In the genomic region with DNA sequence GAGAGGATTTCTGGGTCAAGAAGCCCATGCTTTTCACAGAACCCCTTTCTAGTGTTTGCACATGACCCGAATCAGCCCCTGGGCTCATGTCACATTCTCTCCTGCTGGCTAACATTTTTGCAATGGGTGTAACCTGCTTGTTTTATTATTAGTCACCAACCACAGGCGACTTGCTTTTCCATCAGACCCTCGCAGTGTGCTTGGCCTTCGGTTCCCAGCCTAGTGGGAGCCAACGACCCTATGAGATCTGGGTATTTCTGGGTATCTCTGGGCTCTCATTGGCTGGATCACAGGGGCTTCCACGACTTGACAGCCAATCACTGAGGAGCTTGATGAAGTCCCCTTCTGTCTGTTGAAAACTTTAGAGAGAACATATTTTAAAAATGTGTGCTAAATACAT, we compare ENCODE assay signal across 11 cellular contexts. TPM values are rescaled to one million over a fixed set of nuclear protein-coding genes. Genes with fewer than 3 reads are reported as not detected.
A peak's percentile ranks its signal among the peaks of the same experiment; 100 is the strongest.
DNase-seq lines count a peak whose midpoint lies in the region; ATAC-seq and TF ChIP-seq lines count a peak whose summit lies in the region.
"Had no signal": no experiment of that assay in that cellular context is flagged by ENCODE, and none has a peak within 500 bp of the region (broad histone marks: within the 10 kb centered on the region; RNA-seq: fewer than 3 reads in every experiment).

No MANE protein-coding gene starts in this region.

- TF ChIP-seq POLR2A in gastroesophageal sphincter (IDR thresholded peaks at IDR 0.05) (no peak), suprapubic skin (IDR thresholded peaks at IDR 0.05) (no peak)

- H3K4me1 Mint-ChIP-seq in CD8-positive, alpha-beta memory T cell: peaks cover 0 to 10% (median 4%) of the 10 kb centered on the region in 3 donors

- peaks cover 0 to 7% (median 0%) of the 10 kb centered on the region in 3 donors for H3K36me3 Mint-ChIP-seq in CD8-positive, alpha-beta memory T cell

- no peak overlapping the region for H3K4me3 ChIP-seq in HFF-Myc (replicated peaks; ENCODE audit: low read depth, low read length)
- no peak overlapping the region for H3K4me3 ChIP-seq in gastroesophageal sphincter
- no peak overlapping the region for H3K4me3 ChIP-seq in suprapubic skin
- H3K4me3 ChIP-seq in CD8-positive, alpha-beta memory T cell (ENCODE audit: low read length): no peak overlapping the region

- TF ChIP-seq CTCF in HFF-Myc (IDR thresholded peaks at IDR 0.05; ENCODE audit: low read depth, low read length, missing control alignments) (no peak), gastroesophageal sphincter (IDR thresholded peaks at IDR 0.05) (no peak), suprapubic skin (IDR thresholded peaks at IDR 0.05) (no peak)

- DNase-seq in HFF-Myc (ENCODE audit: extremely low read depth, low read depth) (peak; percentile 96), SW480 (ENCODE audit: low spot score) (peak; percentile 94), suprapubic skin (ENCODE audit: low spot score in 2 of 2) (peak in 1 of 2 donors; percentile 78)
- DNase-seq in CD8-positive, alpha-beta memory T cell: no peak
- DNase-seq: cerebellar nuclear complex, NCI-H2227 treated with DMSO at 0.1 percent for 48 hours had no signal

- H3K36me3 ChIP-seq in gastroesophageal sphincter: no peaks in the 10 kb centered on the region
- no peaks in the 10 kb centered on the region for H3K36me3 ChIP-seq in suprapubic skin
- H3K36me3 ChIP-seq in CD8-positive, alpha-beta memory T cell (ENCODE audit: insufficient read depth, low read length): no peaks in the 10 kb centered on the region

- TF ChIP-seq EP300 in gastroesophageal sphincter (IDR thresholded peaks at IDR 0.05) (no peak), suprapubic skin (IDR thresholded peaks at IDR 0.05) (no peak)

- peaks cover 17 to 48% of the 10 kb centered on the region in 2 donors for H3K27me3 Mint-ChIP-seq in CD8-positive, alpha-beta memory T cell

- ATAC-seq in gastroesophageal sphincter (peak; percentile 49), HG03139 (IDR thresholded peaks at IDR 0.05; ENCODE audit: unreplicated experiment) (no peak), HG02981 (IDR thresholded peaks at IDR 0.05; ENCODE audit: unreplicated experiment) (no peak), HG02840 (IDR thresholded peaks at IDR 0.05; ENCODE audit: low FRiP score, unreplicated experiment) (no peak)

- POLR2A ChIA-PET in CD8-positive, alpha-beta memory T cell (lab: Charles Lee): no interaction called here

- whole genome bisulfite sequencing in gastroesophageal sphincter (ENCODE audit: low coverage in 1 of 2), 2 donors: 100% methylated on average over 3 of the region's 6 CpGs; no CpG with 5 or more reads in 1 of the 2 donors
- 51% methylated on average over 6 of the region's 6 CpGs for WGBS in suprapubic skin

- H3K9me3 ChIP-seq in gastroesophageal sphincter (no peaks in the 10 kb centered on the region), suprapubic skin (no peaks in the 10 kb centered on the region)
- H3K9me3 ChIP-seq in CD8-positive, alpha-beta memory T cell (ENCODE audit: low read length): no peaks in the 10 kb centered on the region

- peaks cover 23% of the 10 kb centered on the region for H3K27me3 ChIP-seq in gastroesophageal sphincter
- H3K27me3 ChIP-seq in suprapubic skin: no peaks in the 10 kb centered on the region
- H3K27me3 ChIP-seq in CD8-positive, alpha-beta memory T cell (ENCODE audit: insufficient read depth, low read length, poor library complexity, severe bottlenecking): no peaks in the 10 kb centered on the region

- peak overlapping the region in 3 of 4 donors; percentile 39 to 73 (median 71) for H3K27ac ChIP-seq in gastroesophageal sphincter
- peak overlapping the region; percentile 81 for H3K27ac ChIP-seq in suprapubic skin
- no peak overlapping the region for H3K27ac ChIP-seq in CD8-positive, alpha-beta memory T cell (ENCODE audit: low read depth, low read length)

- peaks cover 0 to 59% (median 9%) of the 10 kb centered on the region in 3 donors for H3K4me1 ChIP-seq in gastroesophageal sphincter
- peaks cover 63% of the 10 kb centered on the region for H3K4me1 ChIP-seq in suprapubic skin
- H3K4me1 ChIP-seq in CD8-positive, alpha-beta memory T cell (ENCODE audit: insufficient read depth, low read length): peaks cover 6% of the 10 kb centered on the region

- H3K9me3 Mint-ChIP-seq in CD8-positive, alpha-beta memory T cell: peaks cover 0 to 8% (median 4%) of the 10 kb centered on the region in 5 donors

- no peak overlapping the region for H3K27ac Mint-ChIP-seq in CD8-positive, alpha-beta memory T cell

- CTCF ChIA-PET in CD8-positive, alpha-beta memory T cell (lab: Charles Lee): no interaction called here

- H3K4me3 Mint-ChIP-seq in CD8-positive, alpha-beta memory T cell: no peak overlapping the region

RNA-seq across cellular contexts. Expression of gene FBLN2, which starts 11.0 kb away (rescaled TPM):
- total RNA-seq in gastroesophageal sphincter (100 to 1,000 TPM in 3 of 4 donors, 10 to 100 TPM in 1; 85.9 to 187 (median 117) TPM), suprapubic skin (10 to 100 TPM; 25.3 to 93.8 (median 47.6) TPM)
- under 1 TPM; 0.09 to 0.18 TPM for total RNA-seq in CD8-positive, alpha-beta memory T cell
- 3.2 TPM for polyA plus RNA-seq in CD8-positive, alpha-beta memory T cell
- total RNA-seq: T-helper 2 cell treated with Interferon-gamma antibody and Interleukin-4, amounts not matched to agents 100 ng/mL and 5 ng/mL, for 36 hours had no signal

RNA-seq across cellular contexts. Expression of gene HDAC11, which starts 57.8 kb away (rescaled TPM):
- 10 to 100 TPM; 22.3 to 37.1 (median 30.0) TPM for total RNA-seq in gastroesophageal sphincter
- 10 to 100 TPM; 16.7 to 28.3 (median 27.5) TPM for total RNA-seq in suprapubic skin
- 1 to 10 TPM; 2.6 to 3.2 TPM for total RNA-seq in CD8-positive, alpha-beta memory T cell
- polyA plus RNA-seq in CD8-positive, alpha-beta memory T cell: 7.5 TPM

Comparison
In these comparisons a context has a peak if more than half of its experiments do, and no peak if none do; other contexts are left out.
1. DNase-seq: peak in HFF-Myc (single experiment) and SW480 (single experiment); none in CD8-positive, alpha-beta memory T cell (0 of 5).
2. RNA of gene FBLN2, which starts 11.0 kb away (total RNA-seq): 85.9 to 187 TPM in gastroesophageal sphincter and 25.3 to 93.8 TPM in suprapubic skin; 0.09 to 0.18 TPM in CD8-positive, alpha-beta memory T cell; every median in the first group is over 10 times any median in the second.
3. RNA of gene HDAC11, which starts 57.8 kb away (total RNA-seq): 22.3 to 37.1 TPM in gastroesophageal sphincter and 16.7 to 28.3 TPM in suprapubic skin; 2.6 to 3.2 TPM in CD8-positive, alpha-beta memory T cell; every median in the first group is over 4 times any median in the second.